In the genomic region with DNA sequence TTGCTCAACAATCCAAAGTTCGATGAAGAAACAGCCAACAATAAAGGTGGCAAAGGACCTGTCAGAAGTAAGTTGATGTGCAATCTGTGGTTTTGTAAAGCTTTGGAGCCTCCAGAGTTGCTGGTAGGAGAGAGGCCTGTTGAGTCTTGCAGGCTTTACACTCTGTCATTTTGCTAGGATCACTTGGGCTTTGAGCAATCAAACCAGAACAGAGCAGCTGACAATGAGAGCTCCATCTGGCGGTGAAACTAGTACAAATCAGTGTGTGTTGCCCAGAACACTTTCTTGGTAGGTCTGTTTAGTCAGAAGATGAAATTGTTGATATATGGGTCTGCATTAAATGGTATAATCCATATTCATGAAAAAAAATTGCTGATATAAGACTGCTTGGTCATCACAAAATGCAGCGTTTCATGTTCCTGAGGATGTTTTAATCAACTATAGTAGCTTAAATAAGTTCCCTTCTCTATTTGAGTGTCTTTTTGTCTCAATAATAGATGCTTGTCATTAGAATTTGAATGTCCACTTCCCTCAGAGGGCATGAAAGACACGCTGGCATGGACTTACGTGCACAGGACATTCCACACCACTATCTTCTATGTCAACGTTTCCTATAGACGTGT, we compare ENCODE assay signal across 8 cellular contexts. TPM values are rescaled to one million over a fixed set of nuclear protein-coding genes. Genes with fewer than 3 reads are reported as not detected.
A peak's percentile ranks its signal among the peaks of the same experiment; 100 is the strongest.
DNase-seq lines count a peak whose midpoint lies in the region; ATAC-seq and TF ChIP-seq lines count a peak whose summit lies in the region.

No MANE protein-coding gene starts in this region.

- no peak overlapping the region for H3K27ac ChIP-seq in H9 (ENCODE audit: insufficient read length, low read depth, low read length)

- no peak overlapping the region for H4K5ac ChIP-seq in H9 (ENCODE audit: insufficient read length, low read depth, low read length)

- H3K27me3 ChIP-seq in H9 (ENCODE audit: insufficient read depth, low read length) = no peaks in the 10 kb centered on the region

- no peak overlapping the region for H2AK5ac ChIP-seq in H9 (ENCODE audit: insufficient read length, low read length)

- CTCF ChIA-PET in WTC11 (lab: Charles Lee) = interaction anchor here (0.7 to 3.5 kb wide), 59 partner anchors 8 to 614 kb away, joined by 3 to 181 read pairs (median 5); partner anchors contain the start of genes BCL2L10, DMXL2, LEO1 and LYSMD2

- no peak overlapping the region for H3K23ac ChIP-seq in H9 (ENCODE audit: insufficient read length, low read depth, low read length)

- no peak overlapping the region for H4K91ac ChIP-seq in H9 (ENCODE audit: insufficient read length, low read depth, low read length)

- no peaks in the 10 kb centered on the region for H3K23me2 ChIP-seq in H9 (ENCODE audit: insufficient read length, low read depth, low read length, poor library complexity, severe bottlenecking)

- no CpG with 5 or more reads among the region's 7 CpGs for WGBS in H9 (ENCODE audit: extremely low coverage, insufficient read length, low lambda C conversion rate)

- H3K27ac Mint-ChIP-seq in H9 = no peak overlapping the region
- H3K27ac Mint-ChIP-seq in WTC11 = no peak overlapping the region

- H3T11ph ChIP-seq in H9 (ENCODE audit: low read length) = no peak overlapping the region

- H3K9ac ChIP-seq in H9 (ENCODE audit: extremely low read depth, insufficient read length, low read length) = no peak overlapping the region

- H2BK120ac ChIP-seq in H9 (ENCODE audit: low read depth, low read length, poor library complexity, severe bottlenecking) = no peak overlapping the region

- TF ChIP-seq CTCF in H9 (conservative IDR thresholded peaks at IDR 0.05) (peak; percentile 82), WTC11 (IDR thresholded peaks at IDR 0.05) (peak; percentile 49)

- peaks cover 3 to 5% of the 10 kb centered on the region in 2 experiments for H3K4me1 Mint-ChIP-seq in H9
- peaks cover 5% of the 10 kb centered on the region for H3K4me1 Mint-ChIP-seq in WTC11

- H3K4me3 Mint-ChIP-seq in H9 (no peak overlapping the region), WTC11 (no peak overlapping the region)

- no peaks in the 10 kb centered on the region for H3K79me2 ChIP-seq in H9 (ENCODE audit: insufficient read depth, low read length)

- H3K9me3 ChIP-seq in H9 (ENCODE audit: control insufficient read depth, low read depth, low read length) = no peaks in the 10 kb centered on the region

- H2BK12ac ChIP-seq in H9 (ENCODE audit: insufficient read length, low read depth, low read length) = no peak overlapping the region

- DNase-seq in DMS153 treated with DMSO at 0.1 percent for 48 hours (lab: John Stamatoyannopoulos, UW; ENCODE audit: unreplicated experiment) (peak; percentile 33), H9 (peak; percentile 57), NCI-H2196 (lab: John Stamatoyannopoulos, UW; ENCODE audit: unreplicated experiment) (peak; percentile 56), WTC11 (ENCODE audit: low spot score) (peak; percentile 67), cerebellar cortex (ENCODE audit: low spot score) (peak; percentile 91), left kidney (ENCODE audit: low read depth, low spot score) (peak; percentile 89)
- DNase-seq in stimulated activated CD4-positive, alpha-beta T cell treated with anti-CD3 and anti-CD28 coated beads, Interleukin-4, amount 100 ng/mL, for 48 hours (ENCODE audit: low read depth in 2 of 2) = peak; percentile 22 to 49

- no peaks in the 10 kb centered on the region for H3K79me1 ChIP-seq in H9 (ENCODE audit: insufficient read depth, low read depth, low read length, poor library complexity, severe bottlenecking)

- POLR2A ChIA-PET in WTC11 (lab: Charles Lee) = interaction anchor here (1.0 kb wide), 1 partner anchor 127 kb away, joined by 5 read pairs; no protein-coding TSS in a partner anchor

- ATAC-seq in WTC11 (peak; percentile 79), HG02571 (IDR thresholded peaks at IDR 0.05; ENCODE audit: unreplicated experiment) (no peak)

- H4K8ac ChIP-seq in H9 (replicated peaks; ENCODE audit: insufficient read length, low read depth, low read length) = no peak overlapping the region

- H2BK20ac ChIP-seq in H9 (ENCODE audit: low read depth, low read length, poor library complexity, severe bottlenecking) = no peak overlapping the region

- H3K4me1 ChIP-seq in H9 (ENCODE audit: insufficient read depth, low read length) = no peaks in the 10 kb centered on the region

- H2AFZ ChIP-seq in H9 (ENCODE audit: low read length) = no peak overlapping the region

- H3K4me2 ChIP-seq in H9 (ENCODE audit: insufficient read depth, insufficient read length, low read length) = no peak overlapping the region

- H2BK5ac ChIP-seq in H9 (ENCODE audit: insufficient read length, low read length) = no peak overlapping the region

- no peak overlapping the region for H3K18ac ChIP-seq in H9 (ENCODE audit: insufficient read length, low read depth, low read length)

- no peak overlapping the region for H3K56ac ChIP-seq in H9 (ENCODE audit: insufficient read length, low read depth, low read length)

- H3K36me3 Mint-ChIP-seq in H9 (ENCODE audit: insufficient read depth in 1 of 3, low read depth in 3 of 3) (no peaks in the 10 kb centered on the region), WTC11 (no peaks in the 10 kb centered on the region)

- H3K4ac ChIP-seq in H9 (ENCODE audit: low read depth, low read length) = no peak overlapping the region

- H3K27me3 Mint-ChIP-seq in H9 (ENCODE audit: low read depth) (no peaks in the 10 kb centered on the region), WTC11 (ENCODE audit: low read depth) (no peaks in the 10 kb centered on the region)

- H4K20me1 ChIP-seq in H9 (ENCODE audit: control insufficient read depth, insufficient read depth, insufficient read length) = no peaks in the 10 kb centered on the region

- H3K14ac ChIP-seq in H9 (ENCODE audit: insufficient read depth, low read length) = no peak overlapping the region

- H3K9me3 Mint-ChIP-seq in H9 = no peaks in the 10 kb centered on the region
- no peaks in the 10 kb centered on the region for H3K9me3 Mint-ChIP-seq in WTC11

- H2BK15ac ChIP-seq in H9 (ENCODE audit: low read depth, low read length) = no peak overlapping the region

TF ChIP-seq in WTC11, 78 proteins besides CTCF, POLR2A, EP300 and RAD21:
- TF ChIP-seq NR3C1 (CRISPR knock-in tag; conservative IDR thresholded peaks at IDR 0.05; ENCODE audit: low read depth) (no peak), ZNF232 (CRISPR knock-in tag; IDR thresholded peaks at IDR 0.05) (no peak), ZNF281 (CRISPR knock-in tag; IDR thresholded peaks at IDR 0.05) (no peak), OVOL2 (CRISPR knock-in tag; IDR thresholded peaks at IDR 0.05; ENCODE audit: borderline replicate concordance) (no peak), IRF2 (CRISPR knock-in tag; IDR thresholded peaks at IDR 0.05; ENCODE audit: borderline replicate concordance, low read depth) (no peak)

RNA-seq across cellular contexts. Expression of gene TMOD2, which starts 25.7 kb away (rescaled TPM):
- 1.8 and 3.0 TPM in 2 replicates for total RNA-seq in H9 (2021)
- 3.3 to 3.6 TPM (median 3.6 TPM) in 3 replicates for total RNA-seq in WTC11 (2021)

RNA-seq across cellular contexts. Expression of gene LYSMD2, which starts 39.6 kb away (rescaled TPM):
- total RNA-seq in H9 (2021) (3.9 and 4.1 TPM in 2 replicates), WTC11 (2021) (2.2 to 2.7 TPM (median 2.6 TPM) in 3 replicates)

RNA-seq across cellular contexts. Expression of gene TMOD3, which starts 52.4 kb away (rescaled TPM):
- total RNA-seq in H9 (2021) (24.7 and 30.2 TPM in 2 replicates), WTC11 (2021) (37.0 to 40.6 TPM (median 38.8 TPM) in 3 replicates)

Comparison
In these comparisons a context has a peak if more than half of its experiments do, and no peak if none do; other contexts are left out.
1. DNase-seq: peak in every context shown above with its lines; median percentile 91 in cerebellar cortex; 89 in left kidney; 67 in WTC11; 57 in H9; 56 in NCI-H2196; 36 in stimulated activated CD4-positive, alpha-beta T cell treated with anti-CD3 and anti-CD28 coated beads, Interleukin-4, amount 100 ng/mL, for 48 hours; 33 in DMS153 treated with DMSO at 0.1 percent for 48 hours.